12 cellular contexts compared by ENCODE assay signal in the genomic region with DNA sequence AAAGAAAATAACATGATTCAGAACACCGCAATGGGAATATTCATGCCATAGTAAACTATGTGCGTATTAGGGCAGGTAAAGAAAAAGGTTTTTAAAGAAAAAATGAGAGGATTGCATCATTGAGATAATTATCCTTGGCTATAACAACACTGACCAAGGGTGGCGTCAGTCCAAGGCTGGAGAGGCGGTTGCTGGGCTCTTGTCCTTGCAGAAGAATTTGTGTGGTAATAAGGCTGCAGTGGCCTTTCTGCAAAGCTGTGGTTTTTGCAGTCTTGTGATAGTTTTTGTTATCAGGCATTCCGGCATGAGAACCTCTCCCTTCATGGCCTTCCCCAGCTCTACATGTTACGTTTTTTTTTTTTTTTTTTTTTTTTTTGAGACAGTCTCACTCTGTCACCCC. TPM values are rescaled to one million over a fixed set of nuclear protein-coding genes. Genes with fewer than 3 reads are reported as not detected.
DNase-seq lines count a peak whose midpoint lies in the region; FAIRE-seq and TF ChIP-seq lines count a peak whose summit lies in the region.
"Had no signal": no experiment of that assay in that cellular context is flagged by ENCODE, and none has a peak within 500 bp of the region (broad histone marks: within the 10 kb centered on the region; RNA-seq: fewer than 3 reads in every experiment).

No MANE protein-coding gene starts in this region.

- no peak overlapping the region for H3K23ac ChIP-seq in H1 (ENCODE audit: insufficient read length)

- no peak overlapping the region for H2BK15ac ChIP-seq in H1 (ENCODE audit: low read length)

- H3K36me3 ChIP-seq in H1 (ENCODE audit: control insufficient read depth in 2 of 4, insufficient read depth in 4 of 4, low read length in 3 of 4): peaks cover 11 to 41% (median 28%) of the 10 kb centered on the region in 4 experiments
- H3K36me3 ChIP-seq in kidney (ENCODE audit: control insufficient read depth in 1 of 2, insufficient read depth in 2 of 2, low read length in 2 of 2): peaks cover 26% of the 10 kb centered on the region in 2 donors

- H3K23me2 ChIP-seq in H1 (ENCODE audit: low read depth, low read length): peaks cover 2% of the 10 kb centered on the region; the same call in 1 of the 2 replicates

- no peak for TF ChIP-seq POLR2A in H1 (IDR thresholded peaks at IDR 0.05; ENCODE audit: control extremely low read depth in 1 of 2, low read depth in 2 of 2, low read length in 2 of 2)

- no peaks in the 10 kb centered on the region for H3K9me3 Mint-ChIP-seq in activated T-helper 1 cell treated with anti-CD3 and anti-CD28 coated beads, Interleukin-12 subunit alpha, Interleukin-12 subunit beta, Interleukin-2, Interleukin-4 antibody, amounts not matched to agents 30 ng/mL and 10 ng/mL and 1 ng/mL, durations not matched to agents 14 hours and 24 hours and 36 hours
- no peaks in the 10 kb centered on the region for H3K9me3 Mint-ChIP-seq in mesothelial cell of epicardium
- H3K9me3 Mint-ChIP-seq: activated B cell treated with CpG ODN at 0.5 μM for 24 hours had no signal

- H2BK20ac ChIP-seq in H1 (ENCODE audit: low read length): no peak overlapping the region

- H3K79me1 ChIP-seq in H1 (ENCODE audit: low read depth, low read length): 0 out of 2 replicates have a peak, but pooled peaks cover 2% of the 10 kb centered on the region

- H4K20me1 ChIP-seq in H1 (replicated peaks in 1 of 2; ENCODE audit: control insufficient read depth in 1 of 2, insufficient read depth in 2 of 2, low read length in 2 of 2): peaks cover 2 to 4% of the 10 kb centered on the region in 2 experiments

- H2BK12ac ChIP-seq in H1 (ENCODE audit: low read depth, low read length): no peak overlapping the region

- H3K14ac ChIP-seq in H1 (ENCODE audit: insufficient read length): no peak overlapping the region

- no peak overlapping the region for H3K4me2 ChIP-seq in H1 (ENCODE audit: insufficient read depth in 1 of 2, low read depth in 2 of 2, low read length in 2 of 2)

- CTCF ChIA-PET in H1 (lab: Charles Lee; ENCODE audit: partially characterized antibody): interaction anchor here (0.6 to 2.8 kb wide), 11 partner anchors 9 to 556 kb away, joined by 3 to 20 read pairs (median 4); no protein-coding TSS in a partner anchor

- intact Hi-C loops in kidney (cut with DNase I): no loop called here
- intact Hi-C loops in activated T-helper 1 cell treated with anti-CD3 and anti-CD28 coated beads, Interleukin-12 subunit alpha, Interleukin-12 subunit beta, Interleukin-2, Interleukin-4 antibody, amounts not matched to agents 30 ng/mL and 10 ng/mL and 1 ng/mL, durations not matched to agents 14 hours and 24 hours and 36 hours (cut with micrococcal nuclease): no loop called here

- POLR2A ChIA-PET in H1 (lab: Charles Lee; ENCODE audit: partially characterized antibody): interaction anchor here (0.8 to 1.8 kb wide), 3 partner anchors 9 to 13 kb away, joined by 3 to 9 read pairs (median 4); no protein-coding TSS in a partner anchor

- 87% methylated on average over 5 of the region's 6 CpGs; no CpG with 5 or more reads in 1 of the 2 experiments for WGBS in H1 (ENCODE audit: extremely low coverage in 1 of 2, insufficient coverage in 1 of 2, insufficient read length in 1 of 2, insufficient replicate concordance in 2 of 2, low coverage in 1 of 2, low lambda C conversion rate in 2 of 2, missing lambda C conversion rate in 1 of 2), 2 experiments

- no peaks in the 10 kb centered on the region for H3K4me1 Mint-ChIP-seq in activated T-helper 1 cell treated with anti-CD3 and anti-CD28 coated beads, Interleukin-12 subunit alpha, Interleukin-12 subunit beta, Interleukin-2, Interleukin-4 antibody, amounts not matched to agents 30 ng/mL and 10 ng/mL and 1 ng/mL, durations not matched to agents 14 hours and 24 hours and 36 hours (ENCODE audit: low read depth)
- no peaks in the 10 kb centered on the region for H3K4me1 Mint-ChIP-seq in mesothelial cell of epicardium
- H3K4me1 Mint-ChIP-seq: activated B cell treated with CpG ODN at 0.5 μM for 24 hours had no signal

- H2BK5ac ChIP-seq in H1 (ENCODE audit: low read depth, low read length): no peak overlapping the region

- H3K4me3 Mint-ChIP-seq in activated T-helper 1 cell treated with anti-CD3 and anti-CD28 coated beads, Interleukin-12 subunit alpha, Interleukin-12 subunit beta, Interleukin-2, Interleukin-4 antibody, amounts not matched to agents 30 ng/mL and 10 ng/mL and 1 ng/mL, durations not matched to agents 14 hours and 24 hours and 36 hours: no peak overlapping the region
- no peak overlapping the region for H3K4me3 Mint-ChIP-seq in mesothelial cell of epicardium
- H3K4me3 Mint-ChIP-seq: activated B cell treated with CpG ODN at 0.5 μM for 24 hours; CD4-positive, alpha-beta memory T cell had no signal

- no peak overlapping the region for H3K27ac Mint-ChIP-seq in activated T-helper 1 cell treated with anti-CD3 and anti-CD28 coated beads, Interleukin-12 subunit alpha, Interleukin-12 subunit beta, Interleukin-2, Interleukin-4 antibody, amounts not matched to agents 30 ng/mL and 10 ng/mL and 1 ng/mL, durations not matched to agents 14 hours and 24 hours and 36 hours
- no peak overlapping the region for H3K27ac Mint-ChIP-seq in mesothelial cell of epicardium
- H3K27ac Mint-ChIP-seq: activated B cell treated with CpG ODN at 0.5 μM for 24 hours had no signal

- no peak overlapping the region for H4K5ac ChIP-seq in H1 (ENCODE audit: insufficient read length, low read depth, low read length)

- H3K27ac ChIP-seq in H1 (ENCODE audit: low read depth, low read length): no peak overlapping the region
- no peak overlapping the region for H3K27ac ChIP-seq in kidney (ENCODE audit: low read depth in 2 of 2, low read length in 2 of 2)

- TF ChIP-seq CTCF in AG10803 (conservative IDR thresholded peaks at IDR 0.05; ENCODE audit: low read length) (no peak), H1 (IDR thresholded peaks at IDR 0.05; ENCODE audit: control extremely low read depth in 1 of 3, insufficient read depth in 1 of 3, low read depth in 1 of 3, low read length in 3 of 3) (peak in 1 of 3 experiments; percentile 25; a peak in 1 of 4 replicates), kidney (IDR thresholded peaks at IDR 0.05; ENCODE audit: borderline replicate concordance, extremely low read depth, insufficient read depth) (no peak), mesothelial cell of epicardium (IDR thresholded peaks at IDR 0.05; ENCODE audit: unreplicated experiment) (no peak)

- no peak overlapping the region for H2BK120ac ChIP-seq in H1 (replicated peaks; ENCODE audit: low read depth, low read length)

- H3K4me1 ChIP-seq in H1 (replicated peaks in 1 of 4; ENCODE audit: control insufficient read depth in 3 of 4, insufficient read depth in 4 of 4, low read length in 3 of 4): no peaks in the 10 kb centered on the region
- H3K4me1 ChIP-seq in kidney (ENCODE audit: control insufficient read depth in 1 of 2, insufficient read depth in 1 of 2, low read depth in 1 of 2, low read length in 2 of 2): no peaks in the 10 kb centered on the region

- H2AK5ac ChIP-seq in H1 (ENCODE audit: low read depth, low read length): no peak overlapping the region

- FAIRE-seq in H1 (lab: Jason Lieb, UNC): no peak
- no peak for FAIRE-seq in kidney (lab: Jason Lieb, UNC)

- no peak overlapping the region for H3K56ac ChIP-seq in H1 (replicated peaks; ENCODE audit: insufficient read length, low read depth, low read length)

- H3K79me2 ChIP-seq in H1 (ENCODE audit: control insufficient read depth in 1 of 2, insufficient read depth in 2 of 2, low read length in 2 of 2): peaks cover 0 to 10% of the 10 kb centered on the region in 2 experiments; a peak in 1 of 4 replicates

- H3K9ac ChIP-seq in H1 (replicated peaks in 1 of 4; ENCODE audit: extremely low read depth in 1 of 4, low read depth in 3 of 4, low read length in 3 of 4) (no peak overlapping the region), kidney (ENCODE audit: low read length in 2 of 2) (no peak overlapping the region)

- H3K4me3 ChIP-seq in AG10803 (ENCODE audit: low read length) (no peak overlapping the region), H1 (ENCODE audit: extremely low read depth in 1 of 4, insufficient read depth in 2 of 4, low read depth in 3 of 4, low read length in 4 of 4) (no peak overlapping the region), kidney (ENCODE audit: low read length in 2 of 2) (no peak overlapping the region)
- H3K4me3 ChIP-seq: mucosa of descending colon had no signal

- TF ChIP-seq RAD21 in H1 (IDR thresholded peaks at IDR 0.05 in 1 of 2, conservative IDR thresholded peaks at IDR 0.05 in 1 of 2; ENCODE audit: low read depth in 2 of 2, low read length in 2 of 2): peak in 1 of 2 experiments; percentile 6; a peak in 2 of 4 replicates

- no peak overlapping the region for H2AFZ ChIP-seq in H1 (ENCODE audit: low read length)

- TF ChIP-seq EP300 in H1 (IDR thresholded peaks at IDR 0.05; ENCODE audit: borderline replicate concordance in 1 of 2, low read depth in 2 of 2, low read length in 2 of 2): no peak

- peak; percentile 84 for DNase-seq in AG10803 (ENCODE audit: low read depth)
- DNase-seq in M059J (ENCODE audit: low read depth): peak; percentile 79
- DNase-seq in H1 (ENCODE audit: low read depth in 1 of 2, low spot score in 2 of 2): no peak
- peak; percentile 49 for DNase-seq in medulla oblongata (ENCODE audit: extremely low spot score)
- DNase-seq in kidney: no peak
- no peak for DNase-seq in activated T-helper 1 cell treated with anti-CD3 and anti-CD28 coated beads, Interleukin-12 subunit alpha, Interleukin-12 subunit beta, Interleukin-2, Interleukin-4 antibody, amounts not matched to agents 30 ng/mL and 10 ng/mL and 1 ng/mL, durations not matched to agents 14 hours and 24 hours and 36 hours (ENCODE audit: low spot score)
- no peak for DNase-seq in putamen (ENCODE audit: low spot score)
- no peak for DNase-seq in mesothelial cell of epicardium (ENCODE audit: low spot score in 2 of 2, unreplicated experiment in 2 of 2)
- DNase-seq: activated B cell treated with CpG ODN at 0.5 μM for 24 hours; CD4-positive, alpha-beta memory T cell; central memory CD4-positive, alpha-beta T cell; mucosa of descending colon had no signal

- no peak overlapping the region for H3K4ac ChIP-seq in H1 (replicated peaks; ENCODE audit: insufficient read length, low read depth, low read length)

- H3K27me3 Mint-ChIP-seq in activated T-helper 1 cell treated with anti-CD3 and anti-CD28 coated beads, Interleukin-12 subunit alpha, Interleukin-12 subunit beta, Interleukin-2, Interleukin-4 antibody, amounts not matched to agents 30 ng/mL and 10 ng/mL and 1 ng/mL, durations not matched to agents 14 hours and 24 hours and 36 hours (ENCODE audit: insufficient read depth): no peaks in the 10 kb centered on the region
- no peaks in the 10 kb centered on the region for H3K27me3 Mint-ChIP-seq in mesothelial cell of epicardium (ENCODE audit: low read depth)
- H3K27me3 Mint-ChIP-seq: activated B cell treated with CpG ODN at 0.5 μM for 24 hours; CD4-positive, alpha-beta memory T cell had no signal

- no peak overlapping the region for H3K18ac ChIP-seq in H1 (ENCODE audit: extremely low read depth, low read length)

- H4K8ac ChIP-seq in H1 (ENCODE audit: extremely low read depth, insufficient read depth, low read length): no peak overlapping the region

- H3K9me3 ChIP-seq in H1 (ENCODE audit: insufficient read depth in 2 of 2, low read depth in 1 of 2, low read length in 1 of 2) (no peaks in the 10 kb centered on the region), kidney (ENCODE audit: control insufficient read depth in 1 of 2, low read length in 2 of 2) (no peaks in the 10 kb centered on the region)
- H3K9me3 ChIP-seq: mucosa of descending colon had no signal

- no peaks in the 10 kb centered on the region for H3K27me3 ChIP-seq in H1 (replicated peaks in 1 of 4; ENCODE audit: control insufficient read depth in 3 of 4, extremely low read depth in 1 of 4, insufficient read depth in 3 of 4, low read length in 3 of 4)

- no peak overlapping the region for H4K91ac ChIP-seq in H1 (replicated peaks; ENCODE audit: insufficient read length, low read length)

- H3K36me3 Mint-ChIP-seq in activated T-helper 1 cell treated with anti-CD3 and anti-CD28 coated beads, Interleukin-12 subunit alpha, Interleukin-12 subunit beta, Interleukin-2, Interleukin-4 antibody, amounts not matched to agents 30 ng/mL and 10 ng/mL and 1 ng/mL, durations not matched to agents 14 hours and 24 hours and 36 hours (ENCODE audit: low read depth): peaks cover 18% of the 10 kb centered on the region
- H3K36me3 Mint-ChIP-seq in mesothelial cell of epicardium: peaks cover 35% of the 10 kb centered on the region

RNA-seq across cellular contexts. Expression of a gene that starts 14.0 kb away (rescaled TPM):
- 62.8 and 94.7 TPM in 2 replicates for total RNA-seq in M059J (2014; rRNA removed; shearing (Covaris generic))
- 143 and 149 TPM in 2 replicates for total RNA-seq in H1 (2021; fragmentation: NEBNext Ultra II Directional; extraction: Animal tissue kit (Norgen Biotek cat#: 25700))
- polyA plus RNA-seq in H1 (2011; rRNA removed) (83.1 and 107 TPM in 2 replicates), kidney (ENCODE audit: insufficient read depth, low read depth, low replicate concordance) (43.6 TPM)
- polyA plus RNA-seq in H1 (2011; cell fraction: cytosol; rRNA removed): 127 TPM
- 58.0 TPM for polyA plus RNA-seq in H1 (2011; cell fraction: nucleus; rRNA removed)
- polyA plus RNA-seq in H1 (2012, experiment 1 of 2): 133 to 170 TPM (median 136 TPM) in 4 replicates
- polyA plus RNA-seq in H1 (2012, experiment 2 of 2): 111 TPM
- 117 TPM for polyA plus RNA-seq in H1 (2013, experiment 1 of 2)
- 117 TPM for polyA plus RNA-seq in H1 (2013, experiment 2 of 2)
- polyA minus RNA-seq in H1 (2011; rRNA and poly(A)+ RNA removed): 114 and 131 TPM in 2 replicates
- polyA minus RNA-seq in H1 (2011; cell fraction: cytosol; rRNA and poly(A)+ RNA removed): 68.5 TPM
- 60.4 TPM for polyA minus RNA-seq in H1 (2011; cell fraction: nucleus; rRNA and poly(A)+ RNA removed)
- total RNA-seq in kidney (32.5 TPM), mesothelial cell of epicardium (90.6 to 91.9 TPM (median 91.2 TPM) in 3 replicates)
- total RNA-seq in activated T-helper 1 cell treated with anti-CD3 and anti-CD28 coated beads, Interleukin-12 subunit alpha, Interleukin-12 subunit beta, Interleukin-2, Interleukin-4 antibody, amounts not matched to agents 30 ng/mL and 10 ng/mL and 1 ng/mL, durations not matched to agents 14 hours and 24 hours and 36 hours: 27.3 and 29.9 TPM in 2 replicates

Comparison
In these comparisons a context has a peak if more than half of its experiments do, and no peak if none do; other contexts are left out.
1. DNase-seq: peak in AG10803 (single experiment), M059J (single experiment) and medulla oblongata (single experiment); none in H1 (0 of 2), kidney (single experiment), activated T-helper 1 cell treated with anti-CD3 and anti-CD28 coated beads, Interleukin-12 subunit alpha, Interleukin-12 subunit beta, Interleukin-2, Interleukin-4 antibody, amounts not matched to agents 30 ng/mL and 10 ng/mL and 1 ng/mL, durations not matched to agents 14 hours and 24 hours and 36 hours (single experiment), putamen (single experiment) and mesothelial cell of epicardium (0 of 2).